ENCODE assay signal across 8 cellular contexts in the genomic region with DNA sequence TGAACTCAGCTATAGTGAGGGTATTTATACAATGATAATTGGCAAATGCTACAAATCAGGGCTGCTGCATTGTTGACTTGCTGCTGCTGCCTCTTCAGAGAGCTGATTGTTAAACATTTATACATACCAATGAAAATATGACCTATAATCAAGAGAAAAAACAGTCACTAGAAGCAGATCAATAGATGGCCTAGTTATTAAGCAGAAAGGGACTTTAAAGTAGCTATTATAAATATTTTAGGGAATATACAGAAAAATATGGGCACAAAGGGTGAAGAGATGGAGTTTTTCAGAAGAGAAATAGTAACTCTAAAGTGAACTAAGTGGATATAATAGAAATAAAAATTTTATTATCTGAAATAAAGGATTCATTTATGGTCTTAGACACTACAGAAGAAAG.
"Had no signal": no experiment of that assay in that cellular context is flagged by ENCODE, and none has a peak within 500 bp of the region (broad histone marks: within the 10 kb centered on the region; RNA-seq: fewer than 3 reads in every experiment).

No MANE protein-coding gene starts in this region.

- H3K36me3 ChIP-seq: HAP-1 had no signal

- H2AFZ ChIP-seq: GM23248, GM23338 had no signal

- DNase-seq: GM23248, GOT3, H7, H9, HCEC 1CT, HFFc6 had no signal

- H3K4me3 ChIP-seq: GM23248, GM23338, HAP-1 had no signal

- ATAC-seq: GM23338 had no signal

- H3K9ac ChIP-seq: GM23248 had no signal

- H3K27ac ChIP-seq: GM23248 had no signal

- H3K4me2 ChIP-seq: GM23338 had no signal
